ENCODE assay signal across 1 cellular context in the genomic region with DNA sequence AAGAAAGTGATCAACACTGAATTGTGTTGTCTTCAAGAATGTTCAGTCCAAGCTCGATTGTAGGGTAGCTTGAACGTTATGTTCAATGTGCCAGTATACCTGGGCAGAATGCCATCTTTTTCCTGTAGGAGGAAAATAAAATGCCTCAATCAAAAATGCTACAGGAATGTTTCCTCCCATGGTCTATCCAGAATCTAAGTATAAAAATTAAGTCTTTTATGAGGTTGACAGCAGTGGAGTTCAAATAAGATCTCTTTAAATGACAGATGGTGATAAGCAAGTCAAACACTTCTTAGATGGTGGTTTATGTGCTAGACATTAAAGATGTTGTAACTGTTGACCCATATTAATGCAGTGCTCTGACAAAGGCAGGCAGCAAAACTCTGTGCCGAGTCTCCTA.
TF ChIP-seq lines count a peak whose summit lies in the region.

No MANE protein-coding gene starts in this region.

TF ChIP-seq in HepG2, 621 proteins besides CTCF, POLR2A, EP300 and RAD21 (continued from another document):
- TF ChIP-seq ZBTB26 (CRISPR knock-in tag; IDR thresholded peaks at IDR 0.05; ENCODE audit: borderline replicate concordance) (no peak), ZMYM3 (CRISPR knock-in tag; IDR thresholded peaks at IDR 0.05) (no peak), REST (IDR thresholded peaks at IDR 0.05; ENCODE audit: borderline replicate concordance in 1 of 2, low read depth in 1 of 2, low read length in 2 of 2) (no peak)
